16 cellular contexts compared by ENCODE assay signal in the genomic region with DNA sequence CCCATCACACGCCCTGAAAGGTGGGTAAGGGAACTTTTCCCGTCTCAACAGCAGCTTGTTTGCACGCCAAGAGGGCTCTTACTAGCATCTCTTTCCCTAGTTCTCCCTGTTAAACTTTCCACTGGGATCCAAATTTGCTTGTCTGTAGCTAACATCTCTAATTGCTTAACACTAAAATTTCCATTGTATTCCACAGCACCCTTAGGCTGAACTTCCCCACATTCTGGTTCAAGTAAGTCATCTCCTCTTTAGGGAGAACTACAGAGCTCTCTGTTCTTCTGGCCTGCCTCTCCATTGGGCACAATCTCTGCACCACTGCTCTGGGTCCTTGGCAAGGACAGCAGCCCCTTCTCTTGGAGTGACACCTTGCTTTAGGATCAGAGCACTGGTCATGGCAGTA.
"Had no signal": no experiment of that assay in that cellular context is flagged by ENCODE, and none has a peak within 500 bp of the region (broad histone marks: within the 10 kb centered on the region; RNA-seq: fewer than 3 reads in every experiment).

No MANE protein-coding gene starts in this region.

- DNase-seq: activated B cell treated with CpG ODN at 0.5 μM for 24 hours; activated CD4-positive, alpha-beta T cell treated with anti-CD3 and anti-CD28 coated beads for 48 hours; activated gamma-delta T cell treated with Interleukin-2 at 50 U/mL for 16 hours; adrenal gland; foreskin fibroblast; SIG-M5; spleen; stimulated activated CD4-positive, alpha-beta T cell treated with anti-CD3 and anti-CD28 coated beads, Interleukin-4, amount 100 ng/mL, for 4 hours; stimulated activated naive B cell treated with anti-CD40 and anti-IgM and Interleukin-4, amounts not matched to agents 10 μg/mL and 1 μg/mL and 100 μg/mL, for 72 hours; thyroid gland; uterus had no signal

- H3K27me3 Mint-ChIP-seq: activated B cell treated with CpG ODN at 0.5 μM for 24 hours; memory B cell; stimulated activated naive B cell treated with anti-CD40 and anti-IgM and Interleukin-4, amounts not matched to agents 10 μg/mL and 1 μg/mL and 100 μg/mL, for 72 hours had no signal

- H3K4me3 ChIP-seq: adrenal gland, breast epithelium, spleen, thyroid gland, uterus had no signal

- H3K27me3 ChIP-seq: adrenal gland, breast epithelium, spleen, thyroid gland, uterus had no signal

- ATAC-seq: stimulated activated naive B cell treated with anti-CD40 and anti-IgM and Interleukin-4, amounts not matched to agents 10 μg/mL and 1 μg/mL and 100 μg/mL, for 72 hours had no signal

- H3K9me3 ChIP-seq: adrenal gland, breast epithelium, spleen, thyroid gland, uterus had no signal

- H3K27ac Mint-ChIP-seq: activated B cell treated with CpG ODN at 0.5 μM for 24 hours; activated T-helper 1 cell treated with anti-CD3 and anti-CD28 coated beads, Interleukin-12 subunit alpha, Interleukin-12 subunit beta, Interleukin-2, Interleukin-4 antibody, amounts not matched to agents 30 ng/mL and 10 ng/mL and 1 ng/mL, durations not matched to agents 14 hours and 24 hours and 36 hours; memory B cell; nephron; stimulated activated naive B cell treated with anti-CD40 and anti-IgM and Interleukin-4, amounts not matched to agents 10 μg/mL and 1 μg/mL and 100 μg/mL, for 72 hours had no signal

- H3K27ac ChIP-seq: adrenal gland, breast epithelium, epithelial cell of prostate, thyroid gland, uterus had no signal

- H3K4me1 Mint-ChIP-seq: memory B cell; stimulated activated naive B cell treated with anti-CD40 and anti-IgM and Interleukin-4, amounts not matched to agents 10 μg/mL and 1 μg/mL and 100 μg/mL, for 72 hours had no signal

- H3K4me3 Mint-ChIP-seq: activated B cell treated with CpG ODN at 0.5 μM for 24 hours; activated T-helper 1 cell treated with anti-CD3 and anti-CD28 coated beads, Interleukin-12 subunit alpha, Interleukin-12 subunit beta, Interleukin-2, Interleukin-4 antibody, amounts not matched to agents 30 ng/mL and 10 ng/mL and 1 ng/mL, durations not matched to agents 14 hours and 24 hours and 36 hours; memory B cell; nephron; stimulated activated naive B cell treated with anti-CD40 and anti-IgM and Interleukin-4, amounts not matched to agents 10 μg/mL and 1 μg/mL and 100 μg/mL, for 72 hours had no signal

- H3K9me3 Mint-ChIP-seq: activated B cell treated with CpG ODN at 0.5 μM for 24 hours; activated T-helper 1 cell treated with anti-CD3 and anti-CD28 coated beads, Interleukin-12 subunit alpha, Interleukin-12 subunit beta, Interleukin-2, Interleukin-4 antibody, amounts not matched to agents 30 ng/mL and 10 ng/mL and 1 ng/mL, durations not matched to agents 14 hours and 24 hours and 36 hours; memory B cell; nephron had no signal

- H3K36me3 ChIP-seq: adrenal gland, breast epithelium, uterus had no signal

- H3K4me1 ChIP-seq: adrenal gland, breast epithelium, thyroid gland, uterus had no signal
